1 cellular context compared by ENCODE assay signal in the genomic region with DNA sequence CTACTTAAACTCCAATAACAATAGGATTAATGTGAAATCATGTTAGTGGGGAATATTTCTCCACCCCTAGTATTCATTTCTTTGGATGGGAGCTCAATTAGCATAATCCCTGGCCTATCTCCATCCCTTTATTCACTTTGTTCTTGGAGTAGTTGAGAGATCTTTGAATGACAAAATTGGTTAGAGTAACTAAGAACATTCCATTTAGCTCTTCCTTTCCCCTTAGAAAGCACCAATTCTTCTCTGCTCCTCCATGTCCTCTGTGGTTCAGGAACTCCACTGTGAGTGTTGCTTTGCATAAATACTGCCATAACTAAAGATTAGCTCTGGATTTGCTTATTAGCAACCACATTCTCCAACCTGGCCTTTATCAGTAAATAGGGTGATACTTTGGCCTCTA.
TF ChIP-seq lines count a peak whose summit lies in the region.

No MANE protein-coding gene starts in this region.

TF ChIP-seq in GM23338, 12 proteins besides CTCF, POLR2A, EP300 and RAD21 (continued from another document):
- TF ChIP-seq, protein P1, sequence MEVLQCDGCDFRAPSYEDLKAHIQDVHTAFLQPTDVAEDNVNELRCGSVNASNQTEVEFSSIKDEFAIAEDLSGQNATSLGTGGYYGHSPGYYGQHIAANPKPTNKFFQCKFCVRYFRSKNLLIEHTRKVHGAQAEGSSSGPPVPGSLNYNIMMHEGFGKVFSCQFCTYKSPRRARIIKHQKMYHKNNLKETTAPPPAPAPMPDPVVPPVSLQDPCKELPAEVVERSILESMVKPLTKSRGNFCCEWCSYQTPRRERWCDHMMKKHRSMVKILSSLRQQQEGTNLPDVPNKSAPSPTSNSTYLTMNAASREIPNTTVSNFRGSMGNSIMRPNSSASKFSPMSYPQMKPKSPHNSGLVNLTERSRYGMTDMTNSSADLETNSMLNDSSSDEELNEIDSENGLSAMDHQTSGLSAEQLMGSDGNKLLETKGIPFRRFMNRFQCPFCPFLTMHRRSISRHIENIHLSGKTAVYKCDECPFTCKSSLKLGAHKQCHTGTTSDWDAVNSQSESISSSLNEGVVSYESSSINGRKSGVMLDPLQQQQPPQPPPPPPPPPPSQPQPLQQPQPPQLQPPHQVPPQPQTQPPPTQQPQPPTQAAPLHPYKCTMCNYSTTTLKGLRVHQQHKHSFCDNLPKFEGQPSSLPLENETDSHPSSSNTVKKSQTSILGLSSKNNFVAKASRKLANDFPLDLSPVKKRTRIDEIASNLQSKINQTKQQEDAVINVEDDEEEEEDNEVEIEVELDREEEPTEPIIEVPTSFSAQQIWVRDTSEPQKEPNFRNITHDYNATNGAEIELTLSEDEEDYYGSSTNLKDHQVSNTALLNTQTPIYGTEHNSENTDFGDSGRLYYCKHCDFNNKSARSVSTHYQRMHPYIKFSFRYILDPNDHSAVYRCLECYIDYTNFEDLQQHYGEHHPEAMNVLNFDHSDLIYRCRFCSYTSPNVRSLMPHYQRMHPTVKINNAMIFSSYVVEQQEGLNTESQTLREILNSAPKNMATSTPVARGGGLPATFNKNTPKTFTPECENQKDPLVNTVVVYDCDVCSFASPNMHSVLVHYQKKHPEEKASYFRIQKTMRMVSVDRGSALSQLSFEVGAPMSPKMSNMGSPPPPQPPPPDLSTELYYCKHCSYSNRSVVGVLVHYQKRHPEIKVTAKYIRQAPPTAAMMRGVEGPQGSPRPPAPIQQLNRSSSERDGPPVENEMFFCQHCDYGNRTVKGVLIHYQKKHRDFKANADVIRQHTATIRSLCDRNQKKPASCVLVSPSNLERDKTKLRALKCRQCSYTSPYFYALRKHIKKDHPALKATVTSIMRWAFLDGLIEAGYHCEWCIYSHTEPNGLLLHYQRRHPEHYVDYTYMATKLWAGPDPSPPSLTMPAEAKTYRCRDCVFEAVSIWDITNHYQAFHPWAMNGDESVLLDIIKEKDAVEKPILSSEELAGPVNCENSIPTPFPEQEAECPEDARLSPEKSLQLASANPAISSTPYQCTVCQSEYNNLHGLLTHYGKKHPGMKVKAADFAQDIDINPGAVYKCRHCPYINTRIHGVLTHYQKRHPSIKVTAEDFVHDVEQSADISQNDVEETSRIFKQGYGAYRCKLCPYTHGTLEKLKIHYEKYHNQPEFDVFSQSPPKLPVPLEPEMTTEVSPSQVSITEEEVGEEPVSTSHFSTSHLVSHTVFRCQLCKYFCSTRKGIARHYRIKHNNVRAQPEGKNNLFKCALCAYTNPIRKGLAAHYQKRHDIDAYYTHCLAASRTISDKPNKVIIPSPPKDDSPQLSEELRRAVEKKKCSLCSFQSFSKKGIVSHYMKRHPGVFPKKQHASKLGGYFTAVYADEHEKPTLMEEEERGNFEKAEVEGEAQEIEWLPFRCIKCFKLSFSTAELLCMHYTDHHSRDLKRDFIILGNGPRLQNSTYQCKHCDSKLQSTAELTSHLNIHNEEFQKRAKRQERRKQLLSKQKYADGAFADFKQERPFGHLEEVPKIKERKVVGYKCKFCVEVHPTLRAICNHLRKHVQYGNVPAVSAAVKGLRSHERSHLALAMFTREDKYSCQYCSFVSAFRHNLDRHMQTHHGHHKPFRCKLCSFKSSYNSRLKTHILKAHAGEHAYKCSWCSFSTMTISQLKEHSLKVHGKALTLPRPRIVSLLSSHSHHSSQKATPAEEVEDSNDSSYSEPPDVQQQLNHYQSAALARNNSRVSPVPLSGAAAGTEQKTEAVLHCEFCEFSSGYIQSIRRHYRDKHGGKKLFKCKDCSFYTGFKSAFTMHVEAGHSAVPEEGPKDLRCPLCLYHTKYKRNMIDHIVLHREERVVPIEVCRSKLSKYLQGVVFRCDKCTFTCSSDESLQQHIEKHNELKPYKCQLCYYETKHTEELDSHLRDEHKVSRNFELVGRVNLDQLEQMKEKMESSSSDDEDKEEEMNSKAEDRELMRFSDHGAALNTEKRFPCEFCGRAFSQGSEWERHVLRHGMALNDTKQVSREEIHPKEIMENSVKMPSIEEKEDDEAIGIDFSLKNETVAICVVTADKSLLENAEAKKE (CRISPR knock-in tag; IDR thresholded peaks at IDR 0.05): no peak
- TF ChIP-seq EZH2 (IDR thresholded peaks at IDR 0.05; ENCODE audit: low read depth, unreplicated experiment) (no peak), EZH2phosphoT487 (IDR thresholded peaks at IDR 0.05; ENCODE audit: unreplicated experiment) (no peak), STAT1 (IDR thresholded peaks at IDR 0.05; ENCODE audit: unreplicated experiment) (no peak), ZNF114 (CRISPR knock-in tag; IDR thresholded peaks at IDR 0.05) (no peak), ZNF331 (CRISPR knock-in tag; IDR thresholded peaks at IDR 0.05; ENCODE audit: low read depth) (no peak), POLR2AphosphoS5 (IDR thresholded peaks at IDR 0.05; ENCODE audit: low read depth) (no peak), JUNB (IDR thresholded peaks at IDR 0.05; ENCODE audit: unreplicated experiment) (no peak), CREB1 (CRISPR knock-in tag; IDR thresholded peaks at IDR 0.05; ENCODE audit: low read depth) (no peak)
- TF ChIP-seq, protein P2, sequence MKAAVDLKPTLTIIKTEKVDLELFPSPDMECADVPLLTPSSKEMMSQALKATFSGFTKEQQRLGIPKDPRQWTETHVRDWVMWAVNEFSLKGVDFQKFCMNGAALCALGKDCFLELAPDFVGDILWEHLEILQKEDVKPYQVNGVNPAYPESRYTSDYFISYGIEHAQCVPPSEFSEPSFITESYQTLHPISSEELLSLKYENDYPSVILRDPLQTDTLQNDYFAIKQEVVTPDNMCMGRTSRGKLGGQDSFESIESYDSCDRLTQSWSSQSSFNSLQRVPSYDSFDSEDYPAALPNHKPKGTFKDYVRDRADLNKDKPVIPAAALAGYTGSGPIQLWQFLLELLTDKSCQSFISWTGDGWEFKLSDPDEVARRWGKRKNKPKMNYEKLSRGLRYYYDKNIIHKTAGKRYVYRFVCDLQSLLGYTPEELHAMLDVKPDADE (IDR thresholded peaks at IDR 0.05): no peak
- TF ChIP-seq, protein P3, sequence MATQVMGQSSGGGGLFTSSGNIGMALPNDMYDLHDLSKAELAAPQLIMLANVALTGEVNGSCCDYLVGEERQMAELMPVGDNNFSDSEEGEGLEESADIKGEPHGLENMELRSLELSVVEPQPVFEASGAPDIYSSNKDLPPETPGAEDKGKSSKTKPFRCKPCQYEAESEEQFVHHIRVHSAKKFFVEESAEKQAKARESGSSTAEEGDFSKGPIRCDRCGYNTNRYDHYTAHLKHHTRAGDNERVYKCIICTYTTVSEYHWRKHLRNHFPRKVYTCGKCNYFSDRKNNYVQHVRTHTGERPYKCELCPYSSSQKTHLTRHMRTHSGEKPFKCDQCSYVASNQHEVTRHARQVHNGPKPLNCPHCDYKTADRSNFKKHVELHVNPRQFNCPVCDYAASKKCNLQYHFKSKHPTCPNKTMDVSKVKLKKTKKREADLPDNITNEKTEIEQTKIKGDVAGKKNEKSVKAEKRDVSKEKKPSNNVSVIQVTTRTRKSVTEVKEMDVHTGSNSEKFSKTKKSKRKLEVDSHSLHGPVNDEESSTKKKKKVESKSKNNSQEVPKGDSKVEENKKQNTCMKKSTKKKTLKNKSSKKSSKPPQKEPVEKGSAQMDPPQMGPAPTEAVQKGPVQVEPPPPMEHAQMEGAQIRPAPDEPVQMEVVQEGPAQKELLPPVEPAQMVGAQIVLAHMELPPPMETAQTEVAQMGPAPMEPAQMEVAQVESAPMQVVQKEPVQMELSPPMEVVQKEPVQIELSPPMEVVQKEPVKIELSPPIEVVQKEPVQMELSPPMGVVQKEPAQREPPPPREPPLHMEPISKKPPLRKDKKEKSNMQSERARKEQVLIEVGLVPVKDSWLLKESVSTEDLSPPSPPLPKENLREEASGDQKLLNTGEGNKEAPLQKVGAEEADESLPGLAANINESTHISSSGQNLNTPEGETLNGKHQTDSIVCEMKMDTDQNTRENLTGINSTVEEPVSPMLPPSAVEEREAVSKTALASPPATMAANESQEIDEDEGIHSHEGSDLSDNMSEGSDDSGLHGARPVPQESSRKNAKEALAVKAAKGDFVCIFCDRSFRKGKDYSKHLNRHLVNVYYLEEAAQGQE (IDR thresholded peaks at IDR 0.05; ENCODE audit: unreplicated experiment): no peak
